In genomic region chr11:62921573-62922188, GRCh38 we compare ENCODE assay signal across 1 cellular context.
TF ChIP-seq lines count a peak whose summit lies in the region.

No MANE protein-coding gene starts in this region.

TF ChIP-seq in K562, 482 proteins besides CTCF, POLR2A, EP300 and RAD21:
- TF ChIP-seq E2F4 (CRISPR knock-in tag; IDR thresholded peaks at IDR 0.05; ENCODE audit: low read depth): no peak
- TF ChIP-seq TCF3 (CRISPR knock-in tag; IDR thresholded peaks at IDR 0.05): no peak
- TF ChIP-seq NFIC (IDR thresholded peaks at IDR 0.05): peak; percentile 41
- no peak for TF ChIP-seq ZFP30 (CRISPR knock-in tag; IDR thresholded peaks at IDR 0.05; ENCODE audit: borderline replicate concordance)
- 0 out of 2 replicates have a peak, but pooled peaks have one; percentile 40 for TF ChIP-seq EGR1 (conservative IDR thresholded peaks at IDR 0.05)
- peak; percentile 83 for TF ChIP-seq BHLHE40 (IDR thresholded peaks at IDR 0.05; ENCODE audit: low read length)
